In genomic region chr16:67865318-67865717, GRCh38 we compare ENCODE assay signal across 6 cellular contexts. TPM values are rescaled to one million over a fixed set of nuclear protein-coding genes. Genes with fewer than 3 reads are reported as not detected.
DNase-seq lines count a peak whose midpoint lies in the region; ATAC-seq, FAIRE-seq and TF ChIP-seq lines count a peak whose summit lies in the region.

No MANE protein-coding gene starts in this region.

- in situ Hi-C loops in IMR-90 (cut with MboI; ENCODE audit: low sequenced_read_pairs): no loop called here

- H2BK20ac ChIP-seq in IMR-90 (ENCODE audit: low read depth, low read length): no peak overlapping the region

- H3K56ac ChIP-seq in IMR-90 (ENCODE audit: extremely low read depth, insufficient read depth, low read length): no peak overlapping the region

- H2AK5ac ChIP-seq in IMR-90 (ENCODE audit: low read depth, low read length): no peak overlapping the region

- no peak overlapping the region for H2AK9ac ChIP-seq in IMR-90 (replicated peaks; ENCODE audit: low read depth, low read length, poor library complexity)

- no peak overlapping the region for H3K9ac ChIP-seq in IMR-90 (ENCODE audit: low read depth, low read length)
- no peak overlapping the region for H3K9ac ChIP-seq in endothelial cell of umbilical vein (replicated peaks; ENCODE audit: extremely low read depth, insufficient read depth, low read length)

- no peak overlapping the region for H3K4me2 ChIP-seq in IMR-90 (ENCODE audit: low read depth, low read length)
- no peak overlapping the region for H3K4me2 ChIP-seq in endothelial cell of umbilical vein (ENCODE audit: insufficient read depth, low read length)

- peaks cover 6% of the 10 kb centered on the region for H3K4me1 Mint-ChIP-seq in nephron progenitor cell

- no peak overlapping the region for H3K23ac ChIP-seq in IMR-90 (ENCODE audit: low read depth, low read length)

- H2BK5ac ChIP-seq in IMR-90 (ENCODE audit: low read depth, low read length, poor library complexity, severe bottlenecking): no peak overlapping the region

- WGBS in IMR-90 (ENCODE audit: extremely low coverage in 2 of 2, insufficient read length in 1 of 2), 2 experiments: no CpG with 5 or more reads among the region's 2 CpGs

- H4K5ac ChIP-seq in IMR-90 (ENCODE audit: low read depth, low read length): no peak overlapping the region

- no peak overlapping the region for H2BK15ac ChIP-seq in IMR-90 (ENCODE audit: low read depth, low read length)

- H3K9me3 ChIP-seq in IMR-90 (ENCODE audit: control insufficient read depth, insufficient read depth, low read length) (no peaks in the 10 kb centered on the region), endothelial cell of umbilical vein (replicated peaks; ENCODE audit: control insufficient read depth, insufficient read depth, low read length) (no peaks in the 10 kb centered on the region)

- no peak overlapping the region for H3K18ac ChIP-seq in IMR-90 (ENCODE audit: low read depth, low read length)

- H4K8ac ChIP-seq in IMR-90 (ENCODE audit: low read depth in 2 of 2, low read length in 2 of 2): no peak overlapping the region

- peaks cover 48% of the 10 kb centered on the region for H3K79me2 ChIP-seq in endothelial cell of umbilical vein (ENCODE audit: control insufficient read depth, insufficient read depth, low read length)

- DNase-seq in AG09309 (ENCODE audit: low read depth): no peak
- DNase-seq in IMR-90: peak; percentile 26
- DNase-seq in endothelial cell of umbilical vein (ENCODE audit: low read depth, low spot score): peak; percentile 40
- DNase-seq in nephron progenitor cell: no peak
- no peak for DNase-seq in superior temporal gyrus (ENCODE audit: extremely low spot score)
- DNase-seq in omental fat pad (ENCODE audit: low spot score): no peak

- no peak overlapping the region for H3K14ac ChIP-seq in IMR-90 (replicated peaks; ENCODE audit: low read depth, low read length)

- intact Hi-C loops in IMR-90 (cut with micrococcal nuclease) (loop anchor here (2.0 kb wide), 1 partner anchor 49 kb away; no protein-coding TSS in a partner anchor), endothelial cell of umbilical vein (cut with micrococcal nuclease) (loop anchor here (1.0 kb wide), 3 partner anchors 22 to 192 kb away; no protein-coding TSS in a partner anchor)

- H2AFZ ChIP-seq in IMR-90 (replicated peaks; ENCODE audit: low read length, poor library complexity): no peak overlapping the region
- H2AFZ ChIP-seq in endothelial cell of umbilical vein (ENCODE audit: low read depth, low read length): no peak overlapping the region

- no peak overlapping the region for H3K4ac ChIP-seq in IMR-90 (ENCODE audit: low read depth, low read length)

- no peak overlapping the region for H3K27ac Mint-ChIP-seq in nephron progenitor cell

- ATAC-seq in IMR-90 (ENCODE audit: low read depth): peak; percentile 33; the same call in 1 of the 2 replicates
- ATAC-seq in omental fat pad (ENCODE audit: low FRiP score): no peak

- H2BK120ac ChIP-seq in IMR-90 (ENCODE audit: low read depth, low read length): no peak overlapping the region

- POLR2A ChIA-PET in IMR-90 (lab: Charles Lee; ENCODE audit: unreplicated experiment): interaction anchor here (0.6 kb wide), 1 partner anchor 59 kb away, joined by 3 read pairs; the partner anchor contains the start of genes RANBP10 and TSNAXIP1
- POLR2A ChIA-PET in endothelial cell of umbilical vein (lab: Charles Lee): interaction anchor here (0.6 kb wide), 1 partner anchor 309 kb away, joined by 3 read pairs; no protein-coding TSS in a partner anchor

- no peak overlapping the region for H3K4me3 Mint-ChIP-seq in nephron progenitor cell

- H3K79me1 ChIP-seq in IMR-90 (ENCODE audit: low read depth in 1 of 2, low read length in 2 of 2): peaks cover 62 to 74% of the 10 kb centered on the region in 2 experiments

- H4K91ac ChIP-seq in IMR-90 (ENCODE audit: insufficient read depth, low read depth, low read length): no peak overlapping the region

- peaks cover 39% of the 10 kb centered on the region for H3K36me3 ChIP-seq in IMR-90 (ENCODE audit: control insufficient read depth, insufficient read depth, low read length)
- peaks cover 18 to 47% of the 10 kb centered on the region in 2 experiments for H3K36me3 ChIP-seq in endothelial cell of umbilical vein (ENCODE audit: control insufficient read depth in 2 of 2, extremely low read depth in 1 of 2, insufficient read depth in 2 of 2, low read length in 2 of 2)

- peaks cover 20% of the 10 kb centered on the region for H3K4me1 ChIP-seq in IMR-90 (ENCODE audit: control insufficient read depth, insufficient read depth, low read length)
- no peaks in the 10 kb centered on the region for H3K4me1 ChIP-seq in endothelial cell of umbilical vein (ENCODE audit: control insufficient read depth, extremely low read depth, insufficient read depth, low read length)

- H3K27me3 ChIP-seq in IMR-90 (ENCODE audit: control insufficient read depth, insufficient read depth, low read length) (no peaks in the 10 kb centered on the region), endothelial cell of umbilical vein (ENCODE audit: control insufficient read depth in 2 of 2, insufficient read depth in 2 of 2, low read length in 2 of 2) (no peaks in the 10 kb centered on the region)

- no TSS peak for BruUV-seq in IMR-90 (replicated peaks; lab: Mats Ljungman, UMichigan)
- no TSS peak for BruUV-seq in endothelial cell of umbilical vein (replicated peaks; lab: Mats Ljungman, UMichigan)

- no peak overlapping the region for H3K27ac ChIP-seq in IMR-90 (ENCODE audit: insufficient read depth, low read length)
- no peak overlapping the region for H3K27ac ChIP-seq in endothelial cell of umbilical vein (ENCODE audit: insufficient read depth, low read depth, low read length)

- CTCF ChIA-PET in IMR-90 (lab: Yijun Ruan, JAX): interaction anchor here (1.4 kb wide), 1 partner anchor 49 kb away, joined by 5 read pairs; no protein-coding TSS in a partner anchor
- CTCF ChIA-PET in endothelial cell of umbilical vein (lab: Charles Lee): interaction anchor here (1.0 to 4.5 kb wide), 5 partner anchors 20 to 344 kb away, joined by 3 to 64 read pairs (median 8); no protein-coding TSS in a partner anchor

- TF ChIP-seq CTCF in AG09309 (IDR thresholded peaks at IDR 0.05; ENCODE audit: control insufficient read depth, insufficient read depth, low read depth, low read length, missing control alignments): peak; percentile 59
- TF ChIP-seq CTCF in IMR-90 (conservative IDR thresholded peaks at IDR 0.05; ENCODE audit: low read depth, low read length): peak; percentile 50
- TF ChIP-seq CTCF in endothelial cell of umbilical vein (IDR thresholded peaks at IDR 0.05; ENCODE audit: extremely low read depth in 1 of 2, insufficient read depth in 1 of 2, low read depth in 1 of 2, low read length in 2 of 2): peak; percentile 30 to 57
- TF ChIP-seq CTCF in nephron progenitor cell (IDR thresholded peaks at IDR 0.05): no peak
- TF ChIP-seq CTCF in omental fat pad (IDR thresholded peaks at IDR 0.05): no peak

- TF ChIP-seq POLR2A in IMR-90 (IDR thresholded peaks at IDR 0.05; ENCODE audit: low read depth, low read length): no peak
- no peak for TF ChIP-seq POLR2A in endothelial cell of umbilical vein (IDR thresholded peaks at IDR 0.05; ENCODE audit: low read depth, low read length)

- no peak for FAIRE-seq in endothelial cell of umbilical vein (lab: Jason Lieb, UNC)

- H3K36me3 Mint-ChIP-seq in nephron progenitor cell (ENCODE audit: low read depth): peaks cover 27% of the 10 kb centered on the region

- H3K9me1 ChIP-seq in IMR-90 (ENCODE audit: insufficient read depth, low read length) (peaks cover 46% of the 10 kb centered on the region), endothelial cell of umbilical vein (replicated peaks; ENCODE audit: control insufficient read depth, extremely low read depth, insufficient read depth, low read length) (no peaks in the 10 kb centered on the region)

- no peak overlapping the region for H3K4me3 ChIP-seq in AG09309 (ENCODE audit: control insufficient read depth, low read depth, low read length)
- no peak overlapping the region for H3K4me3 ChIP-seq in IMR-90 (ENCODE audit: insufficient read depth, low read depth, low read length)
- no peak overlapping the region for H3K4me3 ChIP-seq in endothelial cell of umbilical vein (replicated peaks in 1 of 3; ENCODE audit: insufficient read depth in 1 of 3, low read depth in 1 of 3, low read length in 3 of 3)

- H4K20me1 ChIP-seq in IMR-90 (ENCODE audit: insufficient read depth, low read length) (peaks cover 59% of the 10 kb centered on the region), endothelial cell of umbilical vein (replicated peaks; ENCODE audit: control insufficient read depth, extremely low read depth, insufficient read depth, low read length) (peaks cover 2% of the 10 kb centered on the region)

- peak; percentile 55 for TF ChIP-seq RAD21 in IMR-90 (IDR thresholded peaks at IDR 0.05; ENCODE audit: low read length)

- dilution Hi-C loops in IMR-90 (cut with HindIII; ENCODE audit: low sequenced_read_pairs, unreplicated experiment): no loop called here
- dilution Hi-C loops in endothelial cell of umbilical vein (cut with MboI; ENCODE audit: extremely low pct_ligation_motif_present, low sequenced_read_pairs): no loop called here

- H3K9me3 Mint-ChIP-seq in nephron progenitor cell: no peaks in the 10 kb centered on the region

- H3K27me3 Mint-ChIP-seq in nephron progenitor cell (ENCODE audit: low read depth, poor library complexity): peaks cover 3% of the 10 kb centered on the region

RNA-seq across cellular contexts. Expression of gene EDC4, which starts 7.5 kb away (rescaled TPM):
- 33.2 and 34.2 TPM in 2 replicates for total RNA-seq in IMR-90 (2012; rRNA removed)
- polyA plus RNA-seq in IMR-90 (2012; rRNA removed): 64.0 and 66.1 TPM in 2 replicates
- polyA plus RNA-seq in IMR-90 (2012; cell fraction: cytosol; rRNA removed): 30.7 and 38.1 TPM in 2 replicates
- 226 and 471 TPM in 2 replicates for polyA plus RNA-seq in IMR-90 (2012; cell fraction: nucleus; rRNA removed; ENCODE audit: low replicate concordance)
- 68.0 and 81.2 TPM in 2 replicates for total RNA-seq in endothelial cell of umbilical vein
- polyA plus RNA-seq in endothelial cell of umbilical vein: 57.5 and 71.6 TPM in 2 replicates
- polyA plus RNA-seq in endothelial cell of umbilical vein (2011; cell fraction: cytosol; rRNA removed): 42.6 and 43.8 TPM in 2 replicates
- polyA plus RNA-seq in endothelial cell of umbilical vein (2011; cell fraction: nucleus; rRNA removed): 202 and 256 TPM in 2 replicates
- 57.4 and 64.9 TPM in 2 replicates for polyA plus RNA-seq in endothelial cell of umbilical vein (2012)
- 72.0 and 105 TPM in 2 replicates for polyA minus RNA-seq in endothelial cell of umbilical vein
- 54.1 TPM for polyA minus RNA-seq in endothelial cell of umbilical vein (2011; cell fraction: cytosol; rRNA and poly(A)+ RNA removed)
- 55.5 and 57.5 TPM in 2 replicates for polyA minus RNA-seq in endothelial cell of umbilical vein (2011; cell fraction: nucleus; rRNA and poly(A)+ RNA removed)
- 10 to 100 TPM; 27.3 to 92.2 (median 43.0) TPM for total RNA-seq in omental fat pad

RNA-seq across cellular contexts. Expression of gene CENPT, which starts 17.8 kb away (rescaled TPM):
- 33.3 TPM in 2 replicates for total RNA-seq in IMR-90 (2012; rRNA removed)
- polyA plus RNA-seq in IMR-90 (2012; rRNA removed): 83.1 and 86.4 TPM in 2 replicates
- polyA plus RNA-seq in IMR-90 (2012; cell fraction: cytosol; rRNA removed): 42.5 and 48.8 TPM in 2 replicates
- polyA plus RNA-seq in IMR-90 (2012; cell fraction: nucleus; rRNA removed; ENCODE audit: low replicate concordance): 500 and 808 TPM in 2 replicates
- 57.5 and 60.3 TPM in 2 replicates for total RNA-seq in endothelial cell of umbilical vein
- 61.3 and 70.3 TPM in 2 replicates for polyA plus RNA-seq in endothelial cell of umbilical vein
- 29.6 and 37.1 TPM in 2 replicates for polyA plus RNA-seq in endothelial cell of umbilical vein (2011; cell fraction: cytosol; rRNA removed)
- 432 and 495 TPM in 2 replicates for polyA plus RNA-seq in endothelial cell of umbilical vein (2011; cell fraction: nucleus; rRNA removed)
- 43.0 and 54.3 TPM in 2 replicates for polyA plus RNA-seq in endothelial cell of umbilical vein (2012)
- 28.7 and 40.5 TPM in 2 replicates for polyA minus RNA-seq in endothelial cell of umbilical vein
- polyA minus RNA-seq in endothelial cell of umbilical vein (2011; cell fraction: cytosol; rRNA and poly(A)+ RNA removed): 19.8 TPM
- polyA minus RNA-seq in endothelial cell of umbilical vein (2011; cell fraction: nucleus; rRNA and poly(A)+ RNA removed): 39.4 and 54.5 TPM in 2 replicates
- total RNA-seq in omental fat pad: 100 to 1,000 TPM in 1 of 4 donors, 10 to 100 TPM in 3; 22.9 to 135 (median 37.8) TPM

RNA-seq across cellular contexts. Expression of gene NUTF2, which starts 18.6 kb away (rescaled TPM):
- 42.7 and 55.0 TPM in 2 replicates for total RNA-seq in IMR-90 (2012; rRNA removed)
- 361 and 399 TPM in 2 replicates for polyA plus RNA-seq in IMR-90 (2012; rRNA removed)
- polyA plus RNA-seq in IMR-90 (2012; cell fraction: cytosol; rRNA removed): 92.1 and 120 TPM in 2 replicates
- polyA plus RNA-seq in IMR-90 (2012; cell fraction: nucleus; rRNA removed; ENCODE audit: low replicate concordance): 102 and 127 TPM in 2 replicates
- total RNA-seq in endothelial cell of umbilical vein: 199 and 208 TPM in 2 replicates
- 273 and 425 TPM in 2 replicates for polyA plus RNA-seq in endothelial cell of umbilical vein
- polyA plus RNA-seq in endothelial cell of umbilical vein (2011; cell fraction: cytosol; rRNA removed): 422 and 462 TPM in 2 replicates
- 203 and 229 TPM in 2 replicates for polyA plus RNA-seq in endothelial cell of umbilical vein (2011; cell fraction: nucleus; rRNA removed)
- 317 and 338 TPM in 2 replicates for polyA plus RNA-seq in endothelial cell of umbilical vein (2012)
- 350 and 402 TPM in 2 replicates for polyA minus RNA-seq in endothelial cell of umbilical vein
- 183 TPM for polyA minus RNA-seq in endothelial cell of umbilical vein (2011; cell fraction: cytosol; rRNA and poly(A)+ RNA removed)
- 67.7 and 85.7 TPM in 2 replicates for polyA minus RNA-seq in endothelial cell of umbilical vein (2011; cell fraction: nucleus; rRNA and poly(A)+ RNA removed)
- total RNA-seq in omental fat pad: 100 to 1,000 TPM in 2 of 4 donors, 10 to 100 TPM in 2; 79.0 to 150 (median 110) TPM

RNA-seq across cellular contexts. Expression of gene NRN1L, which starts 19.4 kb away (rescaled TPM):
- not detected in 2 replicates for total RNA-seq in IMR-90 (2012; rRNA removed)
- 0.27 and 0.32 TPM in 2 replicates for polyA plus RNA-seq in IMR-90 (2012; rRNA removed)
- 0.09 and 0.14 TPM in 2 replicates for polyA plus RNA-seq in IMR-90 (2012; cell fraction: cytosol; rRNA removed)
- polyA plus RNA-seq in IMR-90 (2012; cell fraction: nucleus; rRNA removed; ENCODE audit: low replicate concordance): 3.2 and 5.5 TPM in 2 replicates
- total RNA-seq in endothelial cell of umbilical vein: not detected in 2 replicates
- polyA plus RNA-seq in endothelial cell of umbilical vein: 0.37 and 1.0 TPM in 2 replicates
- 0.11 TPM in 1 of 2 replicates, not detected in the other for polyA plus RNA-seq in endothelial cell of umbilical vein (2011; cell fraction: cytosol; rRNA removed)
- 0.87 and 1.9 TPM in 2 replicates for polyA plus RNA-seq in endothelial cell of umbilical vein (2011; cell fraction: nucleus; rRNA removed)
- polyA plus RNA-seq in endothelial cell of umbilical vein (2012): 0.36 and 0.44 TPM in 2 replicates
- 0.49 TPM in 1 of 2 replicates, not detected in the other for polyA minus RNA-seq in endothelial cell of umbilical vein
- polyA minus RNA-seq in endothelial cell of umbilical vein (2011; cell fraction: cytosol; rRNA and poly(A)+ RNA removed): not detected
- not detected in 2 replicates for polyA minus RNA-seq in endothelial cell of umbilical vein (2011; cell fraction: nucleus; rRNA and poly(A)+ RNA removed)
- 1 to 10 TPM in 2 of 4 donors, not detected in 2; 3.0 to 5.5 TPM for total RNA-seq in omental fat pad

RNA-seq across cellular contexts. Expression of gene THAP11, which starts 23.2 kb away (rescaled TPM):
- total RNA-seq in IMR-90 (2012; rRNA removed) (13.3 and 13.9 TPM in 2 replicates), endothelial cell of umbilical vein (22.6 and 24.0 TPM in 2 replicates), omental fat pad (10 to 100 TPM; 37.4 to 61.6 (median 48.3) TPM)
- polyA plus RNA-seq in IMR-90 (2012; rRNA removed) (14.5 and 16.7 TPM in 2 replicates), endothelial cell of umbilical vein (25.9 and 27.5 TPM in 2 replicates)
- 23.5 and 29.1 TPM in 2 replicates for polyA plus RNA-seq in IMR-90 (2012; cell fraction: cytosol; rRNA removed)
- 7.1 and 11.0 TPM in 2 replicates for polyA plus RNA-seq in IMR-90 (2012; cell fraction: nucleus; rRNA removed; ENCODE audit: low replicate concordance)
- polyA plus RNA-seq in endothelial cell of umbilical vein (2011; cell fraction: cytosol; rRNA removed): 23.3 and 26.1 TPM in 2 replicates
- polyA plus RNA-seq in endothelial cell of umbilical vein (2011; cell fraction: nucleus; rRNA removed): 9.1 and 9.6 TPM in 2 replicates
- polyA plus RNA-seq in endothelial cell of umbilical vein (2012): 19.6 and 20.1 TPM in 2 replicates
- 17.4 and 21.1 TPM in 2 replicates for polyA minus RNA-seq in endothelial cell of umbilical vein
- polyA minus RNA-seq in endothelial cell of umbilical vein (2011; cell fraction: cytosol; rRNA and poly(A)+ RNA removed): 32.5 TPM
- polyA minus RNA-seq in endothelial cell of umbilical vein (2011; cell fraction: nucleus; rRNA and poly(A)+ RNA removed): 3.2 and 4.6 TPM in 2 replicates

Comparison
In these comparisons a context has a peak if more than half of its experiments do, and no peak if none do; other contexts are left out.
1. DNase-seq: peak in IMR-90 (single experiment) and endothelial cell of umbilical vein (single experiment); none in AG09309 (single experiment), nephron progenitor cell (single experiment), superior temporal gyrus (single experiment) and omental fat pad (single experiment).
2. CTCF ChIP-seq: peak in AG09309 (single experiment), IMR-90 (single experiment) and endothelial cell of umbilical vein (2 of 2); none in nephron progenitor cell (single experiment) and omental fat pad (0 of 3).